ENCODE assay signal across 8 cellular contexts in genomic region chr1:154186177-154186576, GRCh38. TPM values are rescaled to one million over a fixed set of nuclear protein-coding genes. Genes with fewer than 3 reads are reported as not detected.
A peak's percentile ranks its signal among the peaks of the same experiment; 100 is the strongest.
DNase-seq lines count a peak whose midpoint lies in the region; ATAC-seq and TF ChIP-seq lines count a peak whose summit lies in the region.

No MANE protein-coding gene starts in this region.

- H3K27me3 ChIP-seq in SK-N-SH (ENCODE audit: insufficient read depth), result no peaks in the 10 kb centered on the region

- peak; percentile 68 for TF ChIP-seq RAD21 in SK-N-SH (IDR thresholded peaks at IDR 0.05; ENCODE audit: low read length)

- peaks cover 11% of the 10 kb centered on the region for H3F3A ChIP-seq in SK-N-SH (replicated peaks; ENCODE audit: insufficient read depth)

- no peak overlapping the region for H3K4me2 ChIP-seq in SK-N-SH

- no peak for TF ChIP-seq EP300 in SK-N-SH (IDR thresholded peaks at IDR 0.05; ENCODE audit: borderline replicate concordance in 1 of 2, low read depth in 1 of 2, low read length in 1 of 2)

- no peaks in the 10 kb centered on the region for H3K9me2 ChIP-seq in SK-N-SH

- TF ChIP-seq CTCF in SK-N-SH (IDR thresholded peaks at IDR 0.05), result peak; percentile 66
- TF ChIP-seq CTCF in WTC11 (IDR thresholded peaks at IDR 0.05), result peak; percentile 32; the same call in 1 of the 2 replicates
- peak; percentile 58 for TF ChIP-seq CTCF in chondrocyte (IDR thresholded peaks at IDR 0.05)

- POLR2A ChIA-PET in SK-N-SH (lab: Yijun Ruan, JAX), result no interaction called here
- POLR2A ChIA-PET in WTC11 (lab: Charles Lee), result no interaction called here

- H3K36me3 Mint-ChIP-seq in WTC11 (peaks cover 4% of the 10 kb centered on the region), chondrocyte (ENCODE audit: low read depth) (peaks cover 2% of the 10 kb centered on the region)

- WGBS in SK-N-SH (ENCODE audit: low lambda C conversion rate), result 43% methylated on average over 1 of the region's 1 CpG

- H3K4me1 Mint-ChIP-seq in WTC11 (peaks cover 37% of the 10 kb centered on the region), chondrocyte (ENCODE audit: low read depth) (peaks cover 26% of the 10 kb centered on the region)

- CTCF ChIA-PET in SK-N-SH (lab: Yijun Ruan, JAX), result interaction anchor here (1.0 kb wide), 2 partner anchors 13 to 86 kb away, joined by 4 to 6 read pairs; partner anchors contain the start of gene HAX1
- CTCF ChIA-PET in WTC11 (lab: Charles Lee), result no interaction called here

- no peak overlapping the region for H3K27ac ChIP-seq in SK-N-SH (ENCODE audit: low read depth in 2 of 2, low read length in 1 of 2)

- ATAC-seq in SK-N-SH treated with all-trans-retinoic acid at 6 μM for 48 hours (no peak), WTC11 (no peak; the same call in 1 of the 2 replicates), GM21381 (IDR thresholded peaks at IDR 0.05; ENCODE audit: unreplicated experiment) (no peak), HG03342 (IDR thresholded peaks at IDR 0.05; ENCODE audit: unreplicated experiment) (no peak)

- no peaks in the 10 kb centered on the region for H3K36me3 ChIP-seq in SK-N-SH (replicated peaks in 1 of 2; ENCODE audit: control insufficient read depth in 1 of 2, insufficient read depth in 2 of 2, low read length in 1 of 2)

- no peak overlapping the region for H2AFZ ChIP-seq in SK-N-SH (ENCODE audit: low read depth)

- H3K4me3 Mint-ChIP-seq in WTC11 (peak overlapping the region; percentile 56), chondrocyte (ENCODE audit: unreplicated experiment) (no peak overlapping the region)

- peaks cover 19% of the 10 kb centered on the region for H3K79me2 ChIP-seq in SK-N-SH (ENCODE audit: insufficient read depth)

- DNase-seq in SK-N-SH (peak; percentile 58), NCI-H2107 (lab: John Stamatoyannopoulos, UW) (peak; percentile 57), WTC11 (ENCODE audit: low spot score) (peak; percentile 76), chondrocyte (ENCODE audit: low spot score) (no peak), myocyte (ENCODE audit: low read depth) (peak; percentile 84)

- H3K4me3 ChIP-seq in SK-N-SH (ENCODE audit: low read depth in 2 of 2, low read length in 1 of 2), result no peak overlapping the region

- H3K4me1 ChIP-seq in SK-N-SH (ENCODE audit: control insufficient read depth in 1 of 2, insufficient read depth in 2 of 2, low read depth in 1 of 2, low read length in 1 of 2), result peaks cover 0 to 8% of the 10 kb centered on the region in 2 experiments; a peak in 2 of 4 replicates

- H3K27me3 Mint-ChIP-seq in WTC11 (ENCODE audit: low read depth) (no peaks in the 10 kb centered on the region), chondrocyte (ENCODE audit: low read depth) (peaks cover 1% of the 10 kb centered on the region)

- H3K27ac Mint-ChIP-seq in WTC11 (peak overlapping the region; percentile 96), chondrocyte (ENCODE audit: unreplicated experiment) (no peak overlapping the region)

- H3K9me3 Mint-ChIP-seq in WTC11 (no peaks in the 10 kb centered on the region), chondrocyte (ENCODE audit: low read depth) (no peaks in the 10 kb centered on the region)

- H4K20me1 ChIP-seq in SK-N-SH (ENCODE audit: insufficient read depth), result peaks cover 11% of the 10 kb centered on the region

- no peak overlapping the region for H3K9ac ChIP-seq in SK-N-SH

- H3K9me3 ChIP-seq in SK-N-SH, result no peaks in the 10 kb centered on the region

TF ChIP-seq in SK-N-SH, 30 proteins besides CTCF, POLR2A, EP300 and RAD21:
- no peak for TF ChIP-seq RCOR1 (IDR thresholded peaks at IDR 0.05; ENCODE audit: low read length)
- peak; percentile 38; the same call in 1 of the 2 replicates for TF ChIP-seq SMC3 (IDR thresholded peaks at IDR 0.05; ENCODE audit: low read depth, low read length)

TF ChIP-seq in SK-N-SH treated with all-trans-retinoic acid at 6 μM for 48 hours, 23 proteins besides CTCF, POLR2A, EP300 and RAD21 (continues in another document):
- no peak for TF ChIP-seq PPARA (CRISPR knock-in tag; IDR thresholded peaks at IDR 0.05; ENCODE audit: borderline replicate concordance)
- TF ChIP-seq TSHZ2 (CRISPR knock-in tag; IDR thresholded peaks at IDR 0.05), result no peak
- no peak for TF ChIP-seq ZC3H10 (CRISPR knock-in tag; IDR thresholded peaks at IDR 0.05)
- no peak for TF ChIP-seq ZNF565 (CRISPR knock-in tag; conservative IDR thresholded peaks at IDR 0.05; ENCODE audit: low read depth)
- no peak for TF ChIP-seq SNAI2 (CRISPR knock-in tag; IDR thresholded peaks at IDR 0.05)
- TF ChIP-seq ZFP3 (CRISPR knock-in tag; IDR thresholded peaks at IDR 0.05), result no peak

TF ChIP-seq in WTC11, 78 proteins besides CTCF, POLR2A, EP300 and RAD21:
- TF ChIP-seq GRHL2 (CRISPR knock-in tag; IDR thresholded peaks at IDR 0.05; ENCODE audit: insufficient replicate concordance, severe bottlenecking) (no peak), MLX (CRISPR knock-in tag; IDR thresholded peaks at IDR 0.05) (no peak), ZNF512 (CRISPR knock-in tag; IDR thresholded peaks at IDR 0.05; ENCODE audit: borderline replicate concordance) (no peak), ZNF416 (CRISPR knock-in tag; IDR thresholded peaks at IDR 0.05) (no peak), EMX1 (CRISPR knock-in tag; IDR thresholded peaks at IDR 0.05) (no peak)
- TF ChIP-seq, protein P1, sequence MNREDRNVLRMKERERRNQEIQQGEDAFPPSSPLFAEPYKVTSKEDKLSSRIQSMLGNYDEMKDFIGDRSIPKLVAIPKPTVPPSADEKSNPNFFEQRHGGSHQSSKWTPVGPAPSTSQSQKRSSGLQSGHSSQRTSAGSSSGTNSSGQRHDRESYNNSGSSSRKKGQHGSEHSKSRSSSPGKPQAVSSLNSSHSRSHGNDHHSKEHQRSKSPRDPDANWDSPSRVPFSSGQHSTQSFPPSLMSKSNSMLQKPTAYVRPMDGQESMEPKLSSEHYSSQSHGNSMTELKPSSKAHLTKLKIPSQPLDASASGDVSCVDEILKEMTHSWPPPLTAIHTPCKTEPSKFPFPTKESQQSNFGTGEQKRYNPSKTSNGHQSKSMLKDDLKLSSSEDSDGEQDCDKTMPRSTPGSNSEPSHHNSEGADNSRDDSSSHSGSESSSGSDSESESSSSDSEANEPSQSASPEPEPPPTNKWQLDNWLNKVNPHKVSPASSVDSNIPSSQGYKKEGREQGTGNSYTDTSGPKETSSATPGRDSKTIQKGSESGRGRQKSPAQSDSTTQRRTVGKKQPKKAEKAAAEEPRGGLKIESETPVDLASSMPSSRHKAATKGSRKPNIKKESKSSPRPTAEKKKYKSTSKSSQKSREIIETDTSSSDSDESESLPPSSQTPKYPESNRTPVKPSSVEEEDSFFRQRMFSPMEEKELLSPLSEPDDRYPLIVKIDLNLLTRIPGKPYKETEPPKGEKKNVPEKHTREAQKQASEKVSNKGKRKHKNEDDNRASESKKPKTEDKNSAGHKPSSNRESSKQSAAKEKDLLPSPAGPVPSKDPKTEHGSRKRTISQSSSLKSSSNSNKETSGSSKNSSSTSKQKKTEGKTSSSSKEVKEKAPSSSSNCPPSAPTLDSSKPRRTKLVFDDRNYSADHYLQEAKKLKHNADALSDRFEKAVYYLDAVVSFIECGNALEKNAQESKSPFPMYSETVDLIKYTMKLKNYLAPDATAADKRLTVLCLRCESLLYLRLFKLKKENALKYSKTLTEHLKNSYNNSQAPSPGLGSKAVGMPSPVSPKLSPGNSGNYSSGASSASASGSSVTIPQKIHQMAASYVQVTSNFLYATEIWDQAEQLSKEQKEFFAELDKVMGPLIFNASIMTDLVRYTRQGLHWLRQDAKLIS (CRISPR knock-in tag; IDR thresholded peaks at IDR 0.05; ENCODE audit: borderline replicate concordance), result no peak
TF ChIP-seq in WTC11: peak in this region for 0.

RNA-seq across cellular contexts. Expression of gene TPM3, which starts 5.7 kb away (rescaled TPM):
- 324 and 359 TPM in 2 replicates for polyA plus RNA-seq in SK-N-SH (2012; rRNA removed)
- 391 and 506 TPM in 2 replicates for polyA plus RNA-seq in SK-N-SH (2012; cell fraction: cytosol; rRNA removed)
- polyA plus RNA-seq in SK-N-SH (2012; cell fraction: nucleus; rRNA removed), result 163 and 260 TPM in 2 replicates
- total RNA-seq in WTC11 (2021) (496 to 614 TPM (median 504 TPM) in 3 replicates), chondrocyte (248 to 259 TPM (median 256 TPM) in 3 replicates), myocyte (819 and 978 TPM in 2 replicates)
- 668 TPM for polyA plus RNA-seq in myocyte (2012)

RNA-seq across cellular contexts. Expression of gene CFAP141, which starts 20.0 kb away (rescaled TPM):
- not detected in 2 replicates for polyA plus RNA-seq in SK-N-SH (2012; rRNA removed)
- not detected in 2 replicates for polyA plus RNA-seq in SK-N-SH (2012; cell fraction: cytosol; rRNA removed)
- polyA plus RNA-seq in SK-N-SH (2012; cell fraction: nucleus; rRNA removed), result not detected in 2 replicates
- total RNA-seq in WTC11 (2021), result not detected in 3 replicates
- total RNA-seq in chondrocyte, result not detected in 3 replicates
- total RNA-seq in myocyte, result not detected in 2 replicates
- polyA plus RNA-seq in myocyte (2012), result not detected

RNA-seq across cellular contexts. Expression of gene NUP210L, which starts 31.3 kb away (rescaled TPM):
- polyA plus RNA-seq in SK-N-SH (2012; rRNA removed), result not detected in 2 replicates
- polyA plus RNA-seq in SK-N-SH (2012; cell fraction: cytosol; rRNA removed), result not detected in 2 replicates
- polyA plus RNA-seq in SK-N-SH (2012; cell fraction: nucleus; rRNA removed), result 0.02 TPM in 1 of 2 replicates, not detected in the other
- total RNA-seq in WTC11 (2021) (0.02 to 0.09 TPM in 2 of 3 replicates, not detected in the other), chondrocyte (0.19 TPM in 1 of 3 replicates, not detected in the others), myocyte (0.13 TPM in 1 of 2 replicates, not detected in the other)
- polyA plus RNA-seq in myocyte (2012), result not detected

RNA-seq across cellular contexts. Expression of gene UBAP2L, which starts 34.6 kb away (rescaled TPM):
- 146 and 161 TPM in 2 replicates for polyA plus RNA-seq in SK-N-SH (2012; rRNA removed)
- 111 and 115 TPM in 2 replicates for polyA plus RNA-seq in SK-N-SH (2012; cell fraction: cytosol; rRNA removed)
- 191 and 357 TPM in 2 replicates for polyA plus RNA-seq in SK-N-SH (2012; cell fraction: nucleus; rRNA removed)
- 201 to 205 TPM (median 203 TPM) in 3 replicates for total RNA-seq in WTC11 (2021)
- total RNA-seq in chondrocyte, result 182 to 202 TPM (median 186 TPM) in 3 replicates
- total RNA-seq in myocyte, result 96.7 and 97.1 TPM in 2 replicates
- 155 TPM for polyA plus RNA-seq in myocyte (2012)

Comparison
In these comparisons a context has a peak if more than half of its experiments do, and no peak if none do; other contexts are left out.
1. Of the 6 proteins assayed by ChIP-seq in both WTC11 and SK-N-SH: peak only in WTC11: none; only in SK-N-SH: none; in both: CTCF; in neither: 5.